Comparison of ENCODE assay signal across 1 cellular context in genomic region chr19:51341976-51342580, GRCh38.
TF ChIP-seq lines count a peak whose summit lies in the region.

TSS of gene VSIG10L (minus strand) at chr19:51342139. CDS start at chr19:51342124, 15 bp downstream.

TF ChIP-seq in HCT116, 20 proteins besides CTCF, POLR2A, EP300 and RAD21 (continued from another document):
- TF ChIP-seq REST (IDR thresholded peaks at IDR 0.05; ENCODE audit: low read depth) (no peak), EZH2 (IDR thresholded peaks at IDR 0.05) (no peak), SRF (IDR thresholded peaks at IDR 0.05; ENCODE audit: low read depth) (no peak), EGR1 (IDR thresholded peaks at IDR 0.05; ENCODE audit: low read depth) (no peak), CBX3 (IDR thresholded peaks at IDR 0.05; ENCODE audit: low read depth) (no peak)
- TF ChIP-seq, protein P1, sequence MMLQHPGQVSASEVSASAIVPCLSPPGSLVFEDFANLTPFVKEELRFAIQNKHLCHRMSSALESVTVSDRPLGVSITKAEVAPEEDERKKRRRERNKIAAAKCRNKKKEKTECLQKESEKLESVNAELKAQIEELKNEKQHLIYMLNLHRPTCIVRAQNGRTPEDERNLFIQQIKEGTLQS (IDR thresholded peaks at IDR 0.05) = no peak
